ENCODE assay signal across 27 cellular contexts in genomic region chr12:30187426-30187825, GRCh38.
"Had no signal": no experiment of that assay in that cellular context is flagged by ENCODE, and none has a peak within 500 bp of the region (broad histone marks: within the 10 kb centered on the region; RNA-seq: fewer than 3 reads in every experiment).

No MANE protein-coding gene starts in this region.

- H3K4me3 ChIP-seq: stomach, suprapubic skin, testis, thoracic aorta, thyroid gland, tibial artery, tibial nerve, transverse colon, upper lobe of left lung, upper lobe of right lung, uterus, vagina had no signal

- H3K9me3 ChIP-seq: suprapubic skin, testis, thoracic aorta, thyroid gland, transverse colon, upper lobe of left lung, upper lobe of right lung, uterus, vagina had no signal

- ATAC-seq: stimulated activated effector memory CD8-positive, alpha-beta T cell treated with anti-CD3 and anti-CD28 coated beads, Interleukin-12 subunit alpha, Interleukin-12 subunit beta, amount 100 ng/mL, for 72 hours; stimulated activated memory B cell treated with anti-CD40 and anti-IgM and Interleukin-4, amounts not matched to agents 10 μg/mL and 1 μg/mL and 100 μg/mL, for 72 hours; stimulated activated naive B cell treated with anti-CD40 and anti-IgM and Interleukin-4, amounts not matched to agents 10 μg/mL and 1 μg/mL and 100 μg/mL, for 72 hours; stimulated activated naive CD8-positive, alpha-beta T cell treated with anti-CD3 and anti-CD28 coated beads, Interleukin-15, amount 100 ng/mL, for 72 hours; stimulated activated naive CD8-positive, alpha-beta T cell treated with anti-CD3 and anti-CD28 coated beads, Interleukin-15, Interleukin-2, amounts not matched to agents 100 U/mL and 50 U/mL, for 24 hours; upper lobe of right lung had no signal

- H3K27me3 ChIP-seq: stomach, testis, thyroid gland, tibial artery, tibial nerve, transverse colon, upper lobe of left lung, upper lobe of right lung, uterus, vagina had no signal

- H3K4me1 ChIP-seq: stomach, suprapubic skin, testis, thyroid gland, tibial artery, tibial nerve, transverse colon, upper lobe of left lung, upper lobe of right lung, uterus, vagina had no signal

- DNase-seq: stimulated activated CD4-positive, alpha-beta T cell treated with anti-CD3 and anti-CD28 coated beads, Interleukin-2, amount 100 ng/mL, for 48 hours; stimulated activated CD4-positive, alpha-beta T cell treated with anti-CD3 and anti-CD28 coated beads, Interleukin-4, amount 100 ng/mL, for 1 hour; stimulated activated CD4-positive, alpha-beta T cell treated with anti-CD3 and anti-CD28 coated beads, Interleukin-4, amount 100 ng/mL, for 24 hours; stimulated activated CD4-positive, alpha-beta T cell treated with anti-CD3 and anti-CD28 coated beads, Interleukin-4, amount 100 ng/mL, for 4 hours; stimulated activated CD8-positive, alpha-beta memory T cell treated with anti-CD3 and anti-CD28 coated beads, Interleukin-4, amount 100 ng/mL, for 48 hours; stimulated activated naive B cell treated with anti-CD40 and anti-IgM and Interleukin-4, amounts not matched to agents 10 μg/mL and 1 μg/mL and 100 μg/mL, for 72 hours; stimulated activated naive CD4-positive, alpha-beta T cell; stimulated activated naive CD4-positive, alpha-beta T cell treated with Interleukin-2 at 50 U/mL for 16 hours; stimulated activated naive CD8-positive, alpha-beta T cell treated with anti-CD3 and anti-CD28 coated beads, Interleukin-15, amount 100 ng/mL, for 72 hours; stimulated activated naive CD8-positive, alpha-beta T cell treated with anti-CD3 and anti-CD28 coated beads, Interleukin-15, Interleukin-2, amounts not matched to agents 100 U/mL and 50 U/mL, for 24 hours; stomach; substantia nigra; testis; thyroid gland; tibial artery; transverse colon; trophoblast cell; upper lobe of left lung; upper lobe of right lung; uterus had no signal

- H3K36me3 ChIP-seq: stomach, suprapubic skin, thoracic aorta, thyroid gland, tibial artery, tibial nerve, transverse colon, upper lobe of left lung, upper lobe of right lung, uterus, vagina had no signal

- FAIRE-seq: urothelium cell line had no signal

- H3K27ac ChIP-seq: stomach, suprapubic skin, testis, thoracic aorta, thyroid gland, tibial artery, tibial nerve, transverse colon, upper lobe of left lung, upper lobe of right lung, uterus, vagina had no signal
